Comparison of ENCODE assay signal across 8 cellular contexts in the genomic region with DNA sequence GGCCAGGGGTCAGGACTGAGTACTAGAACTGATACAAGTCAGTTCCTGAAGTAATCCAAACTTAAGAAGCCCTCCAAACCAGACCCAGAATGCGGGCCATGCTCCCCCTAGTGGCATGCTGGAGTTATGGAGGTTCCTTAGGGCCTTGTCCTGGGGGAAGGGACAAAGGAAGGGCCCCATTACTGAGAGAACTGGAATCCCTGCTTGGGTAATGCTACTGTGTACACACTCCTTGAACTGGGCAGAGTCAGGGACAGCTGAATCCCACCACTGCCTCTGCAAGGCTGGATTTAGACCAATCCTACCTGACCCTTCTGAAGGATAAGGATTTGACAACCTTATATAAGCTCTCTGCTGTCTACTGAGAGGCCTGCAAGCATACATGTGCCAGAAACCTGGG.
DNase-seq lines count a peak whose midpoint lies in the region; ATAC-seq and TF ChIP-seq lines count a peak whose summit lies in the region.

No MANE protein-coding gene starts in this region.

- H3K36me3 Mint-ChIP-seq in endothelial cell (ENCODE audit: low read depth, unreplicated experiment) (peaks cover 11% of the 10 kb centered on the region), mesothelial cell of epicardium (peaks cover 4% of the 10 kb centered on the region)

- ATAC-seq in HG03039 (IDR thresholded peaks at IDR 0.05; ENCODE audit: unreplicated experiment) = peak; percentile 60

- no peak overlapping the region for H3K4me3 Mint-ChIP-seq in endothelial cell (ENCODE audit: unreplicated experiment)
- H3K4me3 Mint-ChIP-seq in mesothelial cell of epicardium = no peak overlapping the region

- H3K4me1 Mint-ChIP-seq in endothelial cell (ENCODE audit: unreplicated experiment) (peaks cover 29% of the 10 kb centered on the region), mesothelial cell of epicardium (peaks cover 34% of the 10 kb centered on the region)

- H3K27me3 Mint-ChIP-seq in endothelial cell (ENCODE audit: unreplicated experiment) (no peaks in the 10 kb centered on the region), mesothelial cell of epicardium (ENCODE audit: low read depth) (no peaks in the 10 kb centered on the region)

- no peak overlapping the region for H3K27ac Mint-ChIP-seq in endothelial cell (ENCODE audit: unreplicated experiment)
- H3K27ac Mint-ChIP-seq in mesothelial cell of epicardium = no peak overlapping the region

- peak; percentile 20 to 28 for DNase-seq in NCI-H187 (lab: John Stamatoyannopoulos, UW)
- DNase-seq in NCI-H187 treated with DMSO at 0.1 percent for 48 hours (lab: John Stamatoyannopoulos, UW) = no peak
- peak; percentile 46 for DNase-seq in NCI-H345 (lab: John Stamatoyannopoulos, UW)
- DNase-seq in activated CD4-positive, alpha-beta T cell treated with anti-CD3 and anti-CD28 coated beads for 48 hours = peak; percentile 75
- DNase-seq in endothelial cell (ENCODE audit: low spot score) = peak; percentile 83
- DNase-seq in mesothelial cell of epicardium (ENCODE audit: low spot score in 2 of 2, unreplicated experiment in 2 of 2) = peak; percentile 31 to 75
- DNase-seq in stimulated activated CD8-positive, alpha-beta memory T cell treated with anti-CD3 and anti-CD28 coated beads, Interleukin-4, amount 100 ng/mL, for 24 hours (ENCODE audit: low read depth) = peak; percentile 27

- TF ChIP-seq CTCF in endothelial cell (IDR thresholded peaks at IDR 0.05; ENCODE audit: unreplicated experiment) (peak; percentile 82), mesothelial cell of epicardium (IDR thresholded peaks at IDR 0.05; ENCODE audit: unreplicated experiment) (peak; percentile 76)

- no peaks in the 10 kb centered on the region for H3K9me3 Mint-ChIP-seq in endothelial cell (ENCODE audit: unreplicated experiment)
- no peaks in the 10 kb centered on the region for H3K9me3 Mint-ChIP-seq in mesothelial cell of epicardium
